ENCODE assay signal across 22 cellular contexts in genomic region chr1:173303984-173304383, GRCh38.
DNase-seq lines count a peak whose midpoint lies in the region; ATAC-seq, FAIRE-seq and TF ChIP-seq lines count a peak whose summit lies in the region.
"Had no signal": no experiment of that assay in that cellular context is flagged by ENCODE, and none has a peak within 500 bp of the region (broad histone marks: within the 10 kb centered on the region; RNA-seq: fewer than 3 reads in every experiment).

No MANE protein-coding gene starts in this region.

- H2AFZ ChIP-seq in GM12878 (ENCODE audit: control insufficient read depth, low read depth, low read length): no peak overlapping the region
- no peak overlapping the region for H2AFZ ChIP-seq in neural progenitor cell (replicated peaks)

- TF ChIP-seq EP300 in GM12878 (IDR thresholded peaks at IDR 0.05; ENCODE audit: borderline replicate concordance in 1 of 2, control insufficient read depth in 1 of 2, low read depth in 2 of 2, low read length in 2 of 2): peak; percentile 36 to 81; a peak in 3 of 4 replicates

- H3K4me3 Mint-ChIP-seq in activated naive CD8-positive, alpha-beta T cell treated with anti-CD3 and anti-CD28 coated beads for 36 hours: no peak overlapping the region
- no peak overlapping the region for H3K4me3 Mint-ChIP-seq in activated naive CD8-positive, alpha-beta T cell treated with anti-CD3 and anti-CD28 coated beads, Interleukin-2, amount 50 U/mL, for 24 hours
- no peak overlapping the region for H3K4me3 Mint-ChIP-seq in neural progenitor cell
- H3K4me3 Mint-ChIP-seq: CD4-positive, alpha-beta T cell; HFFc6; IgD-negative memory B cell had no signal

- H3K9me3 ChIP-seq in GM12878 (replicated peaks; ENCODE audit: control insufficient read depth, insufficient read depth, low read length) (no peaks in the 10 kb centered on the region; the same call in 1 of the 3 replicates), neural progenitor cell (ENCODE audit: low read depth) (no peaks in the 10 kb centered on the region)
- H3K9me3 ChIP-seq: A549, Caco-2 had no signal

- H3K27me3 ChIP-seq in GM12878 (replicated peaks in 1 of 2; ENCODE audit: control insufficient read depth in 2 of 2, insufficient read depth in 2 of 2, low read length in 1 of 2) (no peaks in the 10 kb centered on the region), neural progenitor cell (no peaks in the 10 kb centered on the region)

- intact Hi-C loops in GM12878 (cut with micrococcal nuclease; ENCODE audit: unreplicated experiment): no loop called here
- intact Hi-C loops in sciatic nerve (cut with DNase I): no loop called here

- no TSS peak for BruUV-seq in GM12878 (replicated peaks; lab: Mats Ljungman, UMichigan)

- RAD21 ChIA-PET in GM12878 (lab: Charles Lee; ENCODE audit: unreplicated experiment): no interaction called here

- no peak for FAIRE-seq in GM12878 (lab: Jason Lieb, UNC)
- FAIRE-seq: A549, HepG2 had no signal

- CTCF ChIA-PET in GM12878 (lab: Yijun Ruan, JAX): no interaction called here

- H3K36me3 ChIP-seq in GM12878 (ENCODE audit: control insufficient read depth in 2 of 2, insufficient read depth in 2 of 2, low read length in 1 of 2): no peaks in the 10 kb centered on the region
- H3K36me3 ChIP-seq in neural progenitor cell: no peaks in the 10 kb centered on the region

- H3K4me3 ChIP-seq in GM12878 (no peak overlapping the region), neural progenitor cell (peak overlapping the region; percentile 4)
- H3K4me3 ChIP-seq: A549 had no signal

- H3K9me3 Mint-ChIP-seq in activated naive CD8-positive, alpha-beta T cell treated with anti-CD3 and anti-CD28 coated beads for 36 hours: peaks cover 5% of the 10 kb centered on the region
- peaks cover 14% of the 10 kb centered on the region for H3K9me3 Mint-ChIP-seq in activated naive CD8-positive, alpha-beta T cell treated with anti-CD3 and anti-CD28 coated beads, Interleukin-2, amount 50 U/mL, for 24 hours
- H3K9me3 Mint-ChIP-seq in neural progenitor cell: no peaks in the 10 kb centered on the region
- H3K9me3 Mint-ChIP-seq: CD4-positive, alpha-beta T cell; HFFc6 had no signal

- no peak for TF ChIP-seq POLR2A in GM12878 (IDR thresholded peaks at IDR 0.05; ENCODE audit: low read depth, low read length)

- peak overlapping the region; percentile 21 for H3K27ac Mint-ChIP-seq in activated naive CD8-positive, alpha-beta T cell treated with anti-CD3 and anti-CD28 coated beads for 36 hours
- no peak overlapping the region for H3K27ac Mint-ChIP-seq in activated naive CD8-positive, alpha-beta T cell treated with anti-CD3 and anti-CD28 coated beads, Interleukin-2, amount 50 U/mL, for 24 hours
- H3K27ac Mint-ChIP-seq in neural progenitor cell: no peak overlapping the region
- H3K27ac Mint-ChIP-seq: CD4-positive, alpha-beta T cell; HFFc6 had no signal

- no peak overlapping the region for H3K4me2 ChIP-seq in GM12878 (ENCODE audit: control insufficient read depth, insufficient read depth)
- H3K4me2 ChIP-seq in neural progenitor cell: peak overlapping the region; percentile 46
- H3K4me2 ChIP-seq: A549 had no signal

- H3K4me1 ChIP-seq in GM12878 (ENCODE audit: control insufficient read depth, insufficient read depth, low read length): peaks cover 10% of the 10 kb centered on the region
- H3K4me1 ChIP-seq in neural progenitor cell: peaks cover 29% of the 10 kb centered on the region
- H3K4me1 ChIP-seq: A549, Caco-2 had no signal

- H3F3A ChIP-seq in neural progenitor cell (ENCODE audit: low read depth): peaks cover 21% of the 10 kb centered on the region

- no peak for TF ChIP-seq RAD21 in GM12878 (IDR thresholded peaks at IDR 0.05; ENCODE audit: insufficient read depth, low read depth, low read length)

- H3K4me1 Mint-ChIP-seq in activated naive CD8-positive, alpha-beta T cell treated with anti-CD3 and anti-CD28 coated beads for 36 hours: peaks cover 33% of the 10 kb centered on the region
- peaks cover 41% of the 10 kb centered on the region for H3K4me1 Mint-ChIP-seq in activated naive CD8-positive, alpha-beta T cell treated with anti-CD3 and anti-CD28 coated beads, Interleukin-2, amount 50 U/mL, for 24 hours
- peaks cover 8% of the 10 kb centered on the region for H3K4me1 Mint-ChIP-seq in neural progenitor cell

- POLR2A ChIA-PET in GM12878 (lab: Charles Lee): no interaction called here

- WGBS in GM12878 (ENCODE audit: insufficient coverage, insufficient replicate concordance, low lambda C conversion rate, missing lambda C conversion rate): 79% methylated on average over 1 of the region's 1 CpG

- no peaks in the 10 kb centered on the region for H4K20me1 ChIP-seq in GM12878 (ENCODE audit: control insufficient read depth, insufficient read depth)
- no peaks in the 10 kb centered on the region for H4K20me1 ChIP-seq in neural progenitor cell (ENCODE audit: low read depth)

- ATAC-seq in activated naive CD8-positive, alpha-beta T cell treated with anti-CD3 and anti-CD28 coated beads, Interleukin-2, amount 50 U/mL, for 24 hours: no peak
- ATAC-seq in GM12878: peak; percentile 60
- no peak for ATAC-seq in GM21528 (IDR thresholded peaks at IDR 0.05; ENCODE audit: low FRiP score, unreplicated experiment)
- no peak for ATAC-seq in HG03139 (IDR thresholded peaks at IDR 0.05; ENCODE audit: unreplicated experiment)
- no peak for ATAC-seq in sciatic nerve
- ATAC-seq: A549, HCT116, HepG2 had no signal

- in situ Hi-C loops in GM12878 (cut with MboI): no loop called here

- H3K27ac ChIP-seq in GM12878 (ENCODE audit: control insufficient read depth, insufficient read depth) (no peak overlapping the region), neural progenitor cell (no peak overlapping the region)
- H3K27ac ChIP-seq: 22Rv1, A549, C4-2B had no signal

- H3K36me3 Mint-ChIP-seq in activated naive CD8-positive, alpha-beta T cell treated with anti-CD3 and anti-CD28 coated beads for 36 hours: peaks cover 5% of the 10 kb centered on the region
- no peaks in the 10 kb centered on the region for H3K36me3 Mint-ChIP-seq in activated naive CD8-positive, alpha-beta T cell treated with anti-CD3 and anti-CD28 coated beads, Interleukin-2, amount 50 U/mL, for 24 hours (ENCODE audit: low read depth)
- H3K36me3 Mint-ChIP-seq in neural progenitor cell: no peaks in the 10 kb centered on the region

- H3K79me2 ChIP-seq in GM12878 (ENCODE audit: control insufficient read depth, insufficient read depth, low read length) (no peaks in the 10 kb centered on the region), neural progenitor cell (ENCODE audit: low read depth) (no peaks in the 10 kb centered on the region)

- H3K27me3 Mint-ChIP-seq in activated naive CD8-positive, alpha-beta T cell treated with anti-CD3 and anti-CD28 coated beads for 36 hours: no peaks in the 10 kb centered on the region
- no peaks in the 10 kb centered on the region for H3K27me3 Mint-ChIP-seq in activated naive CD8-positive, alpha-beta T cell treated with anti-CD3 and anti-CD28 coated beads, Interleukin-2, amount 50 U/mL, for 24 hours
- peaks cover 4% of the 10 kb centered on the region for H3K27me3 Mint-ChIP-seq in neural progenitor cell (ENCODE audit: insufficient read depth, low read depth)
- H3K27me3 Mint-ChIP-seq: CD4-positive, alpha-beta T cell; IgD-negative memory B cell had no signal

- no peak for TF ChIP-seq CTCF in GM12878 (IDR thresholded peaks at IDR 0.05 in 2 of 3, conservative IDR thresholded peaks at IDR 0.05 in 1 of 3; ENCODE audit: control insufficient read depth in 2 of 3, extremely low read depth in 1 of 3, insufficient read depth in 1 of 3, low read depth in 3 of 3, low read length in 3 of 3)
- no peak for TF ChIP-seq CTCF in neural progenitor cell (IDR thresholded peaks at IDR 0.05)

- H3K9ac ChIP-seq in GM12878 (ENCODE audit: control insufficient read depth, insufficient read depth, low read length) (no peak overlapping the region), neural progenitor cell (no peak overlapping the region)

- DNase-seq in activated naive CD8-positive, alpha-beta T cell treated with anti-CD3 and anti-CD28 coated beads for 36 hours: no peak
- DNase-seq in activated naive CD8-positive, alpha-beta T cell treated with anti-CD3 and anti-CD28 coated beads, Interleukin-2, amount 50 U/mL, for 24 hours: no peak
- DNase-seq in GM12878 (ENCODE audit: low read depth, low spot score) (no peak), neural progenitor cell (ENCODE audit: low spot score) (no peak), sciatic nerve (ENCODE audit: low spot score) (no peak)
- DNase-seq: AML-193; Caco-2; CD4-positive, alpha-beta T cell; DMS153; DMS79; GDM1; GOT3; H7; HFFc6 had no signal

- SMC1A ChIA-PET in GM12878 (lab: Charles Lee; ENCODE audit: uncharacterized antibody, unreplicated experiment): interaction anchor here (1.0 kb wide), 1 partner anchor 10 kb away, joined by 4 read pairs; no protein-coding TSS in a partner anchor

TF ChIP-seq in GM12878, 131 proteins besides CTCF, POLR2A, EP300 and RAD21 (continues in another document):
- peak; percentile 92 for TF ChIP-seq NFIC (IDR thresholded peaks at IDR 0.05; ENCODE audit: low read depth, low read length)
- TF ChIP-seq CBX5 (IDR thresholded peaks at IDR 0.05; ENCODE audit: low read depth): no peak
- TF ChIP-seq ZSCAN29 (IDR thresholded peaks at IDR 0.05): no peak
- TF ChIP-seq ZNF24 (IDR thresholded peaks at IDR 0.05): 0 out of 2 replicates have a peak, but pooled peaks have one; percentile 11
- TF ChIP-seq CBFB (IDR thresholded peaks at IDR 0.05; ENCODE audit: low read depth): no peak
- TF ChIP-seq SIN3A (IDR thresholded peaks at IDR 0.05; ENCODE audit: low read depth, low read length): no peak
- TF ChIP-seq CREB1 (IDR thresholded peaks at IDR 0.05; ENCODE audit: low read depth): no peak
- no peak for TF ChIP-seq ZBTB33 (IDR thresholded peaks at IDR 0.05)
- no peak for TF ChIP-seq DPF2 (IDR thresholded peaks at IDR 0.05)
- TF ChIP-seq SMC3 (IDR thresholded peaks at IDR 0.05; ENCODE audit: borderline replicate concordance, low read length): no peak
